ENCODE assay signal across 28 cellular contexts in the genomic region with DNA sequence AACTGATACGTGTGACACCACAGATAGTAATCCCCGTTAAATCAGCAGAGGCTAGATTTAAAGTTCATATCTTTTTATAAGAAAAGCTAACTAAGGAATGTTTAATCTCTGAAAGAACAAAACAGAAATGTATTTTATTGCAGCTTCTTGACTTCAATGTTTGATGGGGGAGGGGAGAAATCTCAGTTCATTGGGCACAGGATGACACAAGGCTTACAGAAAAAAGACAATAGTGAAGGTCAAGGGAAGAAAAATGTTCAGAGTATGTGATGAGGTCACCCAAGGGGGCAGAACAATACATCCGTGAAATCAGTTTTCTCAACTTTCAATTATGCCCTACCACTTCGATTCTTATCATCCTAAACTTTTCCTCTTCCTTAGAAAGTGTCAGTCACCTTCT.
"Had no signal": no experiment of that assay in that cellular context is flagged by ENCODE, and none has a peak within 500 bp of the region (broad histone marks: within the 10 kb centered on the region; RNA-seq: fewer than 3 reads in every experiment).

No MANE protein-coding gene starts in this region.

- DNase-seq: activated CD4-positive, alpha-beta T cell treated with anti-CD3 and anti-CD28 coated beads, Interleukin-2, amount 10 ng/mL, durations not matched to agents 7 days and 5 days; activated CD4-positive, alpha-beta T cell treated with anti-CD3 and anti-CD28 coated beads, Interleukin-2, amount 50 U/mL, for 48 hours; activated CD8-positive, alpha-beta T cell treated with anti-CD3 and anti-CD28 coated beads, Interleukin-2, amount 10 ng/mL, durations not matched to agents 7 days and 5 days; activated gamma-delta T cell treated with Interleukin-2 at 50 U/mL for 16 hours; activated naive CD4-positive, alpha-beta T cell treated with anti-CD3 and anti-CD28 coated beads for 36 hours; activated T-cell treated with anti-CD3 and anti-CD28 coated beads, Interleukin-2, amount 50 U/mL, for 24 hours; adrenal gland; body of pancreas; caudate nucleus; Kasumi-1; KG1; MG63; MV-4-11; NCI-H1092; NCI-H146; NCI-H187; NCI-H2029 treated with DMSO at 0.1 percent for 48 hours; NCI-H2107; NCI-H2171; NCI-H510A; NCI-H526; NCI-H748 treated with DMSO at 0.1 percent for 48 hours; Right ventricle myocardium superior; T1000 had no signal

- H3K27ac Mint-ChIP-seq: activated CD4-positive, alpha-beta T cell treated with anti-CD3 and anti-CD28 coated beads, Interleukin-2, amount 10 ng/mL, durations not matched to agents 7 days and 5 days; activated CD8-positive, alpha-beta T cell treated with anti-CD3 and anti-CD28 coated beads, Interleukin-2, amount 10 ng/mL, durations not matched to agents 7 days and 5 days; activated naive CD4-positive, alpha-beta T cell treated with anti-CD3 and anti-CD28 coated beads for 36 hours; activated naive CD4-positive, alpha-beta T cell treated with anti-CD3 and anti-CD28 coated beads, Interleukin-2, amount 50 U/mL, for 72 hours; activated T-cell treated with anti-CD3 and anti-CD28 coated beads, Interleukin-2, amount 50 U/mL, for 24 hours; activated T-helper 2 cell treated with anti-CD3 and anti-CD28 coated beads, Interferon-gamma antibody, Interleukin-2, Interleukin-4, amounts not matched to agents 10 μg/mL and 5 μg/mL and 100 μg/mL, durations not matched to agents 14 hours and 24 hours and 36 hours had no signal

- H3K4me1 ChIP-seq: body of pancreas had no signal

- H3K27me3 ChIP-seq: adrenal gland, body of pancreas, breast epithelium, MG63 had no signal

- H3K27me3 Mint-ChIP-seq: activated T-cell treated with anti-CD3 and anti-CD28 coated beads, Interleukin-2, amount 50 U/mL, for 24 hours had no signal

- H3K27ac ChIP-seq: adrenal gland, body of pancreas, breast epithelium, SK-N-MC had no signal

- H3K36me3 Mint-ChIP-seq: activated naive CD4-positive, alpha-beta T cell treated with anti-CD3 and anti-CD28 coated beads, Interleukin-2, amount 50 U/mL, for 72 hours had no signal

- H3K4me3 ChIP-seq: adrenal gland, body of pancreas, breast epithelium, MG63, SK-N-MC had no signal

- H3K9me3 Mint-ChIP-seq: activated CD4-positive, alpha-beta T cell treated with anti-CD3 and anti-CD28 coated beads, Interleukin-2, amount 10 ng/mL, durations not matched to agents 7 days and 5 days; activated T-helper 2 cell treated with anti-CD3 and anti-CD28 coated beads, Interferon-gamma antibody, Interleukin-2, Interleukin-4, amounts not matched to agents 10 μg/mL and 5 μg/mL and 100 μg/mL, durations not matched to agents 14 hours and 24 hours and 36 hours had no signal

- H3K36me3 ChIP-seq: adrenal gland, breast epithelium, MG63 had no signal

- H3K4me3 Mint-ChIP-seq: activated CD4-positive, alpha-beta T cell treated with anti-CD3 and anti-CD28 coated beads, Interleukin-2, amount 10 ng/mL, durations not matched to agents 7 days and 5 days; activated CD8-positive, alpha-beta T cell treated with anti-CD3 and anti-CD28 coated beads, Interleukin-2, amount 10 ng/mL, durations not matched to agents 7 days and 5 days; activated naive CD4-positive, alpha-beta T cell treated with anti-CD3 and anti-CD28 coated beads for 36 hours; activated T-cell treated with anti-CD3 and anti-CD28 coated beads, Interleukin-2, amount 50 U/mL, for 24 hours had no signal

- H3K9me3 ChIP-seq: adrenal gland, MG63 had no signal

- ATAC-seq: activated CD8-positive, alpha-beta T cell treated with anti-CD3 and anti-CD28 coated beads, Interleukin-2, amount 10 ng/mL, durations not matched to agents 7 days and 5 days; activated naive CD4-positive, alpha-beta T cell treated with anti-CD3 and anti-CD28 coated beads, Interleukin-2, amount 50 U/mL, for 72 hours; body of pancreas had no signal
